In genomic region chr21:34357889-34358288, GRCh38 we compare ENCODE assay signal across 7 cellular contexts. TPM values are rescaled to one million over a fixed set of nuclear protein-coding genes. Genes with fewer than 3 reads are reported as not detected.
"Had no signal": no experiment of that assay in that cellular context is flagged by ENCODE, and none has a peak within 500 bp of the region (broad histone marks: within the 10 kb centered on the region; RNA-seq: fewer than 3 reads in every experiment).

No MANE protein-coding gene starts in this region.

- H3K9me3 Mint-ChIP-seq: HFFc6 had no signal

- H3K4me3 Mint-ChIP-seq: GM23338, H9, HFFc6 had no signal

- DNase-seq: H9, HCEC 1CT, HFFc6, IMR-90, KBM-7 had no signal

- H3K27ac ChIP-seq: KMS-11 had no signal

- ATAC-seq: GM23338 had no signal

- H3K27ac Mint-ChIP-seq: GM23338, H9, HFFc6 had no signal

- H3K4me3 ChIP-seq: GM23338 had no signal

RNA-seq across cellular contexts. Expression of gene KCNE2, which starts 5.9 kb away (rescaled TPM):
- total RNA-seq: H9, HFFc6, IMR-90 had no signal
